In the genomic region with DNA sequence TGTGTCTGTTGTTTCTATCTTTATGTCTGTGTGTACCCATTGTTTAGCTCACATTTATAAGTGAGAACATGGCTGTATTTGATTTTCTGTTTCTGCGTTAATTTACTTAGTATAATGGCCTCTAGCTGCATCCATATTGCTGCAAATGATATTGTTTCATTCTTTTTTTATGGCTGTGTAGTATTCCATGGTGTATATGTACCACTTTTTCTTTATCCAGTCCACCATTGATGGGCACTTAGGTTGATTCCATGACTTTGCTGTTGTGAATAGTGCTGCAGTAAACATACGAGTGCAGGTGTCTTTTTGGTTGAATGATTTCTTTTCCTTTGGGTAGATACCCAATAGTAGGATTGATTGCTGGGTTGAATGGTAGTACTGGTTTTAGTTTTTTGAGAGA, we compare ENCODE assay signal across 21 cellular contexts. TPM values are rescaled to one million over a fixed set of nuclear protein-coding genes. Genes with fewer than 3 reads are reported as not detected.
DNase-seq lines count a peak whose midpoint lies in the region; ATAC-seq and TF ChIP-seq lines count a peak whose summit lies in the region.
"Had no signal": no experiment of that assay in that cellular context is flagged by ENCODE, and none has a peak within 500 bp of the region (broad histone marks: within the 10 kb centered on the region; RNA-seq: fewer than 3 reads in every experiment).

No MANE protein-coding gene starts in this region.

- no peak for ATAC-seq in stimulated activated naive CD8-positive, alpha-beta T cell treated with anti-CD3 and anti-CD28 coated beads, Interleukin-15, Interleukin-2, amounts not matched to agents 100 U/mL and 50 U/mL, for 24 hours
- ATAC-seq in GM21423 (IDR thresholded peaks at IDR 0.05; ENCODE audit: unreplicated experiment) = no peak
- ATAC-seq in GM21786 (IDR thresholded peaks at IDR 0.05; ENCODE audit: unreplicated experiment) = no peak
- ATAC-seq: A549, HCT116 had no signal

- H3K9me2 ChIP-seq in DOHH2 (replicated peaks; ENCODE audit: control insufficient read depth, low read length) = no peaks in the 10 kb centered on the region
- no peaks in the 10 kb centered on the region for H3K9me2 ChIP-seq in Karpas-422 (replicated peaks; ENCODE audit: insufficient read depth, low read length)

- H3K27me3 Mint-ChIP-seq in stimulated activated naive CD8-positive, alpha-beta T cell treated with anti-CD3 and anti-CD28 coated beads, Interleukin-15, Interleukin-2, amounts not matched to agents 100 ng/mL and 50 ng/mL, for 24 hours = no peaks in the 10 kb centered on the region
- H3K27me3 Mint-ChIP-seq in immature natural killer cell (ENCODE audit: low read depth in 3 of 3) = peaks cover 0 to 5% (median 2%) of the 10 kb centered on the region in 3 donors
- H3K27me3 Mint-ChIP-seq: CD8-positive, alpha-beta memory T cell had no signal

- H3K27ac ChIP-seq in DOHH2 (ENCODE audit: low read depth, low read length) (peak overlapping the region; percentile 91), Karpas-422 (ENCODE audit: low read length) (peak overlapping the region; percentile 96; the same call in 1 of the 2 replicates)
- H3K27ac ChIP-seq: A549, GM23248 had no signal

- H3K9ac ChIP-seq in Karpas-422 (ENCODE audit: low read length) = no peak overlapping the region
- H3K9ac ChIP-seq: GM23248 had no signal

- H3K4me3 Mint-ChIP-seq in stimulated activated naive CD8-positive, alpha-beta T cell treated with anti-CD3 and anti-CD28 coated beads, Interleukin-15, Interleukin-2, amounts not matched to agents 100 ng/mL and 50 ng/mL, for 24 hours = no peak overlapping the region
- H3K4me3 Mint-ChIP-seq in immature natural killer cell = no peak overlapping the region
- H3K4me3 Mint-ChIP-seq: H9, HFFc6 had no signal

- no peak overlapping the region for H2AFZ ChIP-seq in Karpas-422 (ENCODE audit: low read length)
- H2AFZ ChIP-seq: GM23248 had no signal

- peaks cover 8% of the 10 kb centered on the region for H3K9me3 Mint-ChIP-seq in stimulated activated naive CD8-positive, alpha-beta T cell treated with anti-CD3 and anti-CD28 coated beads, Interleukin-15, Interleukin-2, amounts not matched to agents 100 ng/mL and 50 ng/mL, for 24 hours
- H3K9me3 Mint-ChIP-seq in immature natural killer cell = peaks cover 0 to 1% (median 0%) of the 10 kb centered on the region in 6 donors
- H3K9me3 Mint-ChIP-seq: CD8-positive, alpha-beta memory T cell; H9; HFFc6 had no signal

- H4K20me1 ChIP-seq in DOHH2 (ENCODE audit: control insufficient read depth, insufficient read depth, low read depth, low read length) (no peaks in the 10 kb centered on the region), Karpas-422 (ENCODE audit: insufficient read depth, low read depth, low read length) (no peaks in the 10 kb centered on the region)

- H3K4me1 Mint-ChIP-seq in stimulated activated naive CD8-positive, alpha-beta T cell treated with anti-CD3 and anti-CD28 coated beads, Interleukin-15, Interleukin-2, amounts not matched to agents 100 ng/mL and 50 ng/mL, for 24 hours (ENCODE audit: low read depth) = peaks cover 70% of the 10 kb centered on the region
- H3K4me1 Mint-ChIP-seq in immature natural killer cell = peaks cover 53 to 75% of the 10 kb centered on the region in 2 donors

- H3K27me3 ChIP-seq in DOHH2 (ENCODE audit: control insufficient read depth, low read length) (no peaks in the 10 kb centered on the region), Karpas-422 (ENCODE audit: low read length) (no peaks in the 10 kb centered on the region)

- H3K4me3 ChIP-seq in DOHH2 (ENCODE audit: low read length) (peak overlapping the region; percentile 69), Karpas-422 (ENCODE audit: low read length) (no peak overlapping the region)
- H3K4me3 ChIP-seq: A549, GM23248 had no signal

- H3K79me2 ChIP-seq in DOHH2 (ENCODE audit: control insufficient read depth, low read length) (peaks cover 95% of the 10 kb centered on the region), Karpas-422 (ENCODE audit: low read length) (peaks cover 99% of the 10 kb centered on the region)

- H3K4me2 ChIP-seq in DOHH2 (ENCODE audit: low read length) (peak overlapping the region; percentile 85), Karpas-422 (ENCODE audit: low read depth, low read length, poor library complexity, severe bottlenecking) (no peak overlapping the region)
- H3K4me2 ChIP-seq: A549 had no signal

- TF ChIP-seq CTCF in DOHH2 (IDR thresholded peaks at IDR 0.05; ENCODE audit: low read depth, low read length, poor library complexity, severe bottlenecking) = no peak

- peaks cover 4% of the 10 kb centered on the region for H3K36me3 Mint-ChIP-seq in stimulated activated naive CD8-positive, alpha-beta T cell treated with anti-CD3 and anti-CD28 coated beads, Interleukin-15, Interleukin-2, amounts not matched to agents 100 ng/mL and 50 ng/mL, for 24 hours (ENCODE audit: low read depth)
- peaks cover 0 to 3% (median 0%) of the 10 kb centered on the region in 3 donors for H3K36me3 Mint-ChIP-seq in immature natural killer cell

- peaks cover 89% of the 10 kb centered on the region for H3K4me1 ChIP-seq in DOHH2 (ENCODE audit: control insufficient read depth, low read length)
- H3K4me1 ChIP-seq in Karpas-422 (ENCODE audit: low read length) = peaks cover 86% of the 10 kb centered on the region

- peak overlapping the region; percentile 33 for H3K27ac Mint-ChIP-seq in stimulated activated naive CD8-positive, alpha-beta T cell treated with anti-CD3 and anti-CD28 coated beads, Interleukin-15, Interleukin-2, amounts not matched to agents 100 ng/mL and 50 ng/mL, for 24 hours
- H3K27ac Mint-ChIP-seq in immature natural killer cell = peak overlapping the region; percentile 31 to 80 (median 52)
- H3K27ac Mint-ChIP-seq: H9, HFFc6 had no signal

- H3K9me3 ChIP-seq in DOHH2 (ENCODE audit: control insufficient read depth, insufficient read depth, low read length) = no peaks in the 10 kb centered on the region
- no peaks in the 10 kb centered on the region for H3K9me3 ChIP-seq in Karpas-422 (ENCODE audit: low read length)
- H3K9me3 ChIP-seq: A549 had no signal

- H3F3A ChIP-seq in DOHH2 (ENCODE audit: control insufficient read depth, insufficient read depth) = peaks cover 34% of the 10 kb centered on the region

- H3K36me3 ChIP-seq in DOHH2 (ENCODE audit: control insufficient read depth, low read length) = peaks cover 8% of the 10 kb centered on the region
- 0 out of 2 replicates have a peak, but pooled peaks cover 4% of the 10 kb centered on the region for H3K36me3 ChIP-seq in Karpas-422 (ENCODE audit: insufficient read depth, low read length)

- DNase-seq in stimulated activated naive CD8-positive, alpha-beta T cell treated with anti-CD3 and anti-CD28 coated beads, Interleukin-15, Interleukin-2, amounts not matched to agents 100 U/mL and 50 U/mL, for 24 hours = no peak
- no peak for DNase-seq in Karpas-422
- no peak for DNase-seq in immature natural killer cell
- no peak for DNase-seq in amygdala (lab: John Stamatoyannopoulos, UW)
- DNase-seq: 8988T; ACHN; AML-193; C1 segment of cervical spinal cord; CD8-positive, alpha-beta memory T cell; DMS 273 treated with DMSO at 0.1 percent for 48 hours; DMS79; GF-D8; GM23248; H9; HFFc6 had no signal

RNA-seq across cellular contexts. Expression of a gene that starts 48.2 kb away (rescaled TPM):
- total RNA-seq in Karpas-422 (2014; rRNA removed; shearing (Covaris generic); ENCODE audit: low replicate concordance) = 43.0 and 45.3 TPM in 2 replicates
- 1 to 10 TPM; 1.9 to 3.7 (median 3.1) TPM for polyA plus RNA-seq in immature natural killer cell
